In the genomic region with DNA sequence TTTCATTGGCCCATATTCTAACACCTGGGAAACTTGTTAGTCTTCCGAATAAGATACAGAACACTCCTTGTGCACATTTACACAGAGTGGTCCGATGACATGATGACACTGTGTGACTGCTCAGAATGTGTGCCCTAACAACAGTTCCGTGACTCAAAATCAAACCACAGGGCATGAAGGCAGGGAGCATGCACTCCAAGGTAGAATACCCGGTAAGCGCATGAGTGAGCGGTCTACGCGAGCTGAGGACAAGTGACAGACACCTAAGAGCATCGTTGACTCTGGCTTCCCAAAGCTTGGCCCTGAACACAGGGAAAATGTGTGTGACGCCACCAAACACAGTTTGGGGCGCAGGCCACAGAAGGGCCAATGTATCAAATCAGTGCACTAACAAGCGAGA, we compare ENCODE assay signal across 16 cellular contexts. TPM values are rescaled to one million over a fixed set of nuclear protein-coding genes. Genes with fewer than 3 reads are reported as not detected.
DNase-seq lines count a peak whose midpoint lies in the region; TF ChIP-seq lines count a peak whose summit lies in the region.
"Had no signal": no experiment of that assay in that cellular context is flagged by ENCODE, and none has a peak within 500 bp of the region (broad histone marks: within the 10 kb centered on the region; RNA-seq: fewer than 3 reads in every experiment).

No MANE protein-coding gene starts in this region.

- no peaks in the 10 kb centered on the region for H3K27me3 Mint-ChIP-seq in activated CD4-positive, alpha-beta memory T cell treated with anti-CD3 and anti-CD28 coated beads for 36 hours
- H3K27me3 Mint-ChIP-seq in activated CD4-positive, alpha-beta memory T cell treated with anti-CD3 and anti-CD28 coated beads, Interleukin-2, amount 10 ng/mL, durations not matched to agents 7 days and 5 days = no peaks in the 10 kb centered on the region
- no peaks in the 10 kb centered on the region for H3K27me3 Mint-ChIP-seq in IgD-negative memory B cell
- H3K27me3 Mint-ChIP-seq in type B pancreatic cell = no peaks in the 10 kb centered on the region

- H3K9me3 Mint-ChIP-seq in activated CD4-positive, alpha-beta memory T cell treated with anti-CD3 and anti-CD28 coated beads for 36 hours = no peaks in the 10 kb centered on the region
- no peaks in the 10 kb centered on the region for H3K9me3 Mint-ChIP-seq in activated CD4-positive, alpha-beta memory T cell treated with anti-CD3 and anti-CD28 coated beads, Interleukin-2, amount 10 ng/mL, durations not matched to agents 7 days and 5 days
- H3K9me3 Mint-ChIP-seq in IgD-negative memory B cell (no peaks in the 10 kb centered on the region), type B pancreatic cell (peaks cover 5% of the 10 kb centered on the region)
- H3K9me3 Mint-ChIP-seq: HFFc6, nephron had no signal

- H3K4me3 Mint-ChIP-seq in activated CD4-positive, alpha-beta memory T cell treated with anti-CD3 and anti-CD28 coated beads for 36 hours = no peak overlapping the region
- no peak overlapping the region for H3K4me3 Mint-ChIP-seq in activated CD4-positive, alpha-beta memory T cell treated with anti-CD3 and anti-CD28 coated beads, Interleukin-2, amount 10 ng/mL, durations not matched to agents 7 days and 5 days
- H3K4me3 Mint-ChIP-seq in IgD-negative memory B cell (peak overlapping the region in 2 of 4 donors; percentile 67 to 85), type B pancreatic cell (no peak overlapping the region)
- H3K4me3 Mint-ChIP-seq: HFFc6, nephron had no signal

- POLR2A ChIA-PET in activated CD4-positive, alpha-beta memory T cell treated with anti-CD3 and anti-CD28 coated beads for 36 hours (lab: Charles Lee) = interaction anchor here (0.5 to 2.1 kb wide), 4 partner anchors 8 to 137 kb away, joined by 3 to 6 read pairs (median 4); no protein-coding TSS in a partner anchor
- POLR2A ChIA-PET in activated CD4-positive, alpha-beta memory T cell treated with anti-CD3 and anti-CD28 coated beads, Interleukin-2, amount 10 ng/mL, durations not matched to agents 7 days and 5 days (lab: Charles Lee) = interaction anchor here (0.7 to 2.5 kb wide), 7 partner anchors 9 to 124 kb away, joined by 4 to 12 read pairs (median 6); a partner anchor contains a TSS

- CTCF ChIA-PET in activated CD4-positive, alpha-beta memory T cell treated with anti-CD3 and anti-CD28 coated beads for 36 hours (lab: Charles Lee) = interaction anchor here (0.9 to 1.8 kb wide), 2 partner anchors 18 to 68 kb away, joined by 3 to 12 read pairs; a partner anchor contains a TSS
- CTCF ChIA-PET in activated CD4-positive, alpha-beta memory T cell treated with anti-CD3 and anti-CD28 coated beads, Interleukin-2, amount 10 ng/mL, durations not matched to agents 7 days and 5 days (lab: Charles Lee) = interaction anchor here (0.8 to 6.4 kb wide), 3 partner anchors 9 to 97 kb away, joined by 3 to 181 read pairs (median 12); a partner anchor contains a TSS

- H3K36me3 Mint-ChIP-seq in activated CD4-positive, alpha-beta memory T cell treated with anti-CD3 and anti-CD28 coated beads for 36 hours = peaks cover 11% of the 10 kb centered on the region
- H3K36me3 Mint-ChIP-seq in activated CD4-positive, alpha-beta memory T cell treated with anti-CD3 and anti-CD28 coated beads, Interleukin-2, amount 10 ng/mL, durations not matched to agents 7 days and 5 days (ENCODE audit: low read depth) = peaks cover 19% of the 10 kb centered on the region
- H3K36me3 Mint-ChIP-seq in IgD-negative memory B cell (no peaks in the 10 kb centered on the region), type B pancreatic cell (peaks cover 13% of the 10 kb centered on the region)

- peak; percentile 49 for DNase-seq in activated CD4-positive, alpha-beta memory T cell treated with anti-CD3 and anti-CD28 coated beads for 36 hours
- no peak for DNase-seq in activated CD4-positive, alpha-beta memory T cell treated with anti-CD3 and anti-CD28 coated beads, Interleukin-2, amount 10 ng/mL, durations not matched to agents 7 days and 5 days
- DNase-seq in germinal center (ENCODE audit: low spot score) (peak; percentile 8), type B pancreatic cell (ENCODE audit: extremely low spot score, unreplicated experiment) (no peak), NCI-H1436 (lab: John Stamatoyannopoulos, UW) (no peak), occipital lobe (lab: John Stamatoyannopoulos, UW) (no peak)
- no peak for DNase-seq in activated CD4-positive, CD25-positive, alpha-beta regulatory T cell treated with anti-CD3 and anti-CD28 coated beads, Interleukin-2, amount 50 U/mL, for 72 hours
- DNase-seq: COR-L47, foreskin keratinocyte, HFFc6, NCI-H187, NCI-H524 treated with DMSO at 0.1 percent for 48 hours, retina, T-helper 9 cell had no signal

- intact Hi-C loops in activated CD4-positive, alpha-beta memory T cell treated with anti-CD3 and anti-CD28 coated beads for 36 hours (cut with micrococcal nuclease) = loop anchor here (1.0 kb wide), 1 partner anchor 8 kb away; no protein-coding TSS in a partner anchor

- no peak for TF ChIP-seq CTCF in type B pancreatic cell (conservative IDR thresholded peaks at IDR 0.05)

- peaks cover 55% of the 10 kb centered on the region for H3K4me1 Mint-ChIP-seq in activated CD4-positive, alpha-beta memory T cell treated with anti-CD3 and anti-CD28 coated beads for 36 hours (ENCODE audit: low read depth)
- H3K4me1 Mint-ChIP-seq in activated CD4-positive, alpha-beta memory T cell treated with anti-CD3 and anti-CD28 coated beads, Interleukin-2, amount 10 ng/mL, durations not matched to agents 7 days and 5 days = peaks cover 46% of the 10 kb centered on the region
- peaks cover 38 to 42% (median 41%) of the 10 kb centered on the region in 3 donors for H3K4me1 Mint-ChIP-seq in IgD-negative memory B cell
- H3K4me1 Mint-ChIP-seq in type B pancreatic cell (ENCODE audit: unreplicated experiment) = peaks cover 38% of the 10 kb centered on the region

- no peak overlapping the region for H3K27ac Mint-ChIP-seq in activated CD4-positive, alpha-beta memory T cell treated with anti-CD3 and anti-CD28 coated beads for 36 hours
- H3K27ac Mint-ChIP-seq in activated CD4-positive, alpha-beta memory T cell treated with anti-CD3 and anti-CD28 coated beads, Interleukin-2, amount 10 ng/mL, durations not matched to agents 7 days and 5 days = no peak overlapping the region
- H3K27ac Mint-ChIP-seq in IgD-negative memory B cell = peak overlapping the region in 2 of 3 donors; percentile 46 to 90
- H3K27ac Mint-ChIP-seq in type B pancreatic cell = peak overlapping the region; percentile 84

RNA-seq across cellular contexts. Expression of a gene that starts 18.6 kb away (rescaled TPM):
- total RNA-seq in activated CD4-positive, alpha-beta memory T cell treated with anti-CD3 and anti-CD28 coated beads for 36 hours = 10 to 100 TPM; 69.2 to 71.8 TPM
- 10 to 100 TPM; 65.3 to 73.4 TPM for total RNA-seq in activated CD4-positive, alpha-beta memory T cell treated with anti-CD3 and anti-CD28 coated beads, Interleukin-2, amount 10 ng/mL, durations not matched to agents 7 days and 5 days
- polyA plus RNA-seq in IgD-negative memory B cell = 26.8 TPM
- total RNA-seq in type B pancreatic cell (ENCODE audit: low replicate concordance) (59.1 and 119 TPM in 2 replicates), occipital lobe (73.5 TPM)

Comparison
In these comparisons a context has a peak if more than half of its experiments do, and no peak if none do; other contexts are left out.
1. DNase-seq: peak in activated CD4-positive, alpha-beta memory T cell treated with anti-CD3 and anti-CD28 coated beads for 36 hours (single experiment) and germinal center (single experiment); none in activated CD4-positive, alpha-beta memory T cell treated with anti-CD3 and anti-CD28 coated beads, Interleukin-2, amount 10 ng/mL, durations not matched to agents 7 days and 5 days (single experiment), type B pancreatic cell (single experiment), NCI-H1436 (single experiment), occipital lobe (single experiment) and activated CD4-positive, CD25-positive, alpha-beta regulatory T cell treated with anti-CD3 and anti-CD28 coated beads, Interleukin-2, amount 50 U/mL, for 72 hours (single experiment).
2. H3K27ac Mint-ChIP-seq: peak in IgD-negative memory B cell (2 of 3) and type B pancreatic cell (single experiment); none in activated CD4-positive, alpha-beta memory T cell treated with anti-CD3 and anti-CD28 coated beads for 36 hours (single experiment) and activated CD4-positive, alpha-beta memory T cell treated with anti-CD3 and anti-CD28 coated beads, Interleukin-2, amount 10 ng/mL, durations not matched to agents 7 days and 5 days (single experiment).